In the genomic region with DNA sequence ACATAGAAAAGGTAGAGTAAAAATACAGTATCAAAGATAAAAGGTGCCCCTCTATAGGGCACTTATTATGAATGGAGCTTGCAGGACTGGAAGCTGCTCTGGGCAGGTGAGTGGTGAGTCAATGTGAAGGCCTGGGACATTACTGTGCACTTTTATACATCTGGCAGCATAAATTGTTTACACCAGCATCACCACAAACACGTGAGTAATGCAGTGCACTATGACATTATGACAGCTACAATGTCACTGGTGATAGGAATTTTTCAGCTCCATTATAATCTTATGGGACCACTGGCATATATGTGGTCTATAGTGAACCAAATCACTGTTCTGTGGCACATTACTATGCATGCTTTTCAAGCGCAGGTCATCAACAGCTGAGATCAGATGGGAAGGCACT, we compare ENCODE assay signal across 25 cellular contexts.
"Had no signal": no experiment of that assay in that cellular context is flagged by ENCODE, and none has a peak within 500 bp of the region (broad histone marks: within the 10 kb centered on the region; RNA-seq: fewer than 3 reads in every experiment).

No MANE protein-coding gene starts in this region.

- FAIRE-seq: kidney had no signal

- H3K27me3 Mint-ChIP-seq: activated CD8-positive, alpha-beta T cell treated with anti-CD3 and anti-CD28 coated beads for 36 hours; activated naive CD8-positive, alpha-beta T cell treated with anti-CD3 and anti-CD28 coated beads for 36 hours; activated T-helper 17 cell treated with anti-CD3 and anti-CD28 coated beads, Interleukin-2, amount 50 U/mL, for 72 hours; brain; central memory CD8-positive, alpha-beta T cell; stimulated activated memory B cell treated with anti-CD40 and anti-IgM and Interleukin-4, amounts not matched to agents 10 μg/mL and 1 μg/mL and 100 μg/mL, for 72 hours; T-cell had no signal

- H3K36me3 ChIP-seq: gastrocnemius medialis had no signal

- H3K27ac ChIP-seq: esophagus muscularis mucosa, gastrocnemius medialis, left lung, sigmoid colon, spleen, thoracic aorta had no signal

- H3K4me3 Mint-ChIP-seq: activated CD8-positive, alpha-beta T cell treated with anti-CD3 and anti-CD28 coated beads for 36 hours; activated naive CD8-positive, alpha-beta T cell treated with anti-CD3 and anti-CD28 coated beads for 36 hours; activated T-helper 17 cell treated with anti-CD3 and anti-CD28 coated beads, Interleukin-2, amount 50 U/mL, for 72 hours; brain; central memory CD8-positive, alpha-beta T cell; nephron; stimulated activated memory B cell treated with anti-CD40 and anti-IgM and Interleukin-4, amounts not matched to agents 10 μg/mL and 1 μg/mL and 100 μg/mL, for 72 hours; T-cell had no signal

- H3K4me3 ChIP-seq: esophagus muscularis mucosa, gastrocnemius medialis, left lung, sigmoid colon, spleen, thoracic aorta had no signal

- H3K27me3 ChIP-seq: esophagus muscularis mucosa, gastrocnemius medialis, left lung, sigmoid colon, spleen had no signal

- DNase-seq: activated CD4-positive, alpha-beta T cell treated with anti-CD3 and anti-CD28 coated beads for 48 hours; activated CD4-positive, CD25-positive, alpha-beta regulatory T cell; activated CD8-positive, alpha-beta T cell treated with anti-CD3 and anti-CD28 coated beads for 36 hours; activated naive CD4-positive, alpha-beta T cell; activated naive CD8-positive, alpha-beta T cell treated with anti-CD3 and anti-CD28 coated beads for 36 hours; activated T-cell treated with anti-CD3 and anti-CD28 coated beads, Interleukin-2, amount 50 U/mL, for 1 hour; amygdala; effector CD4-positive, alpha-beta T cell; gastrocnemius medialis; head of caudate nucleus; kidney; left lung; midbrain; posterior cingulate gyrus; sigmoid colon; spleen; stimulated activated CD4-positive, alpha-beta T cell treated with anti-CD3 and anti-CD28 coated beads, Interleukin-4, amount 100 ng/mL, for 4 hours; T-cell had no signal

- H3K27ac Mint-ChIP-seq: activated CD8-positive, alpha-beta T cell treated with anti-CD3 and anti-CD28 coated beads for 36 hours; activated naive CD8-positive, alpha-beta T cell treated with anti-CD3 and anti-CD28 coated beads for 36 hours; activated T-helper 17 cell treated with anti-CD3 and anti-CD28 coated beads, Interleukin-2, amount 50 U/mL, for 72 hours; nephron; stimulated activated memory B cell treated with anti-CD40 and anti-IgM and Interleukin-4, amounts not matched to agents 10 μg/mL and 1 μg/mL and 100 μg/mL, for 72 hours; T-cell had no signal

- H3K9me3 ChIP-seq: esophagus muscularis mucosa, gastrocnemius medialis, left lung, sigmoid colon, spleen, thoracic aorta had no signal

- ATAC-seq: activated CD8-positive, alpha-beta T cell treated with anti-CD3 and anti-CD28 coated beads for 36 hours; activated T-helper 17 cell treated with anti-CD3 and anti-CD28 coated beads, Interleukin-2, amount 50 U/mL, for 72 hours; left lung; stimulated activated memory B cell treated with anti-CD40 and anti-IgM and Interleukin-4, amounts not matched to agents 10 μg/mL and 1 μg/mL and 100 μg/mL, for 72 hours; T-cell had no signal

- H3K4me1 Mint-ChIP-seq: activated naive CD8-positive, alpha-beta T cell treated with anti-CD3 and anti-CD28 coated beads for 36 hours; activated T-helper 17 cell treated with anti-CD3 and anti-CD28 coated beads, Interleukin-2, amount 50 U/mL, for 72 hours; brain; central memory CD8-positive, alpha-beta T cell; nephron; stimulated activated memory B cell treated with anti-CD40 and anti-IgM and Interleukin-4, amounts not matched to agents 10 μg/mL and 1 μg/mL and 100 μg/mL, for 72 hours; T-cell had no signal

- H3K4me1 ChIP-seq: left lung, sigmoid colon, spleen had no signal

- H3K9me3 Mint-ChIP-seq: activated CD8-positive, alpha-beta T cell treated with anti-CD3 and anti-CD28 coated beads for 36 hours; activated naive CD8-positive, alpha-beta T cell treated with anti-CD3 and anti-CD28 coated beads for 36 hours; activated T-helper 17 cell treated with anti-CD3 and anti-CD28 coated beads, Interleukin-2, amount 50 U/mL, for 72 hours; brain; central memory CD8-positive, alpha-beta T cell; nephron; stimulated activated memory B cell treated with anti-CD40 and anti-IgM and Interleukin-4, amounts not matched to agents 10 μg/mL and 1 μg/mL and 100 μg/mL, for 72 hours; T-cell had no signal
